ENCODE assay signal across 9 cellular contexts in genomic region chr7:142669074-142669654, GRCh38.
DNase-seq lines count a peak whose midpoint lies in the region; ATAC-seq and TF ChIP-seq lines count a peak whose summit lies in the region.
"Had no signal": no experiment of that assay in that cellular context is flagged by ENCODE, and none has a peak within 500 bp of the region (broad histone marks: within the 10 kb centered on the region; RNA-seq: fewer than 3 reads in every experiment).

No MANE protein-coding gene starts in this region.

- no peak overlapping the region for H3K27ac ChIP-seq in A673 (ENCODE audit: low read depth, low read length, poor library complexity, severe bottlenecking)
- H3K27ac ChIP-seq in RWPE1, result no peak overlapping the region
- H3K27ac ChIP-seq: neutrophil had no signal

- H3K4me3 ChIP-seq in A673 (ENCODE audit: low read depth, low read length, poor library complexity, severe bottlenecking) (no peak overlapping the region), MG63 (no peak overlapping the region)

- no peaks in the 10 kb centered on the region for H3K27me3 ChIP-seq in A673 (replicated peaks; ENCODE audit: insufficient read depth, low read depth, low read length, poor library complexity)
- no peaks in the 10 kb centered on the region for H3K27me3 ChIP-seq in MG63
- H3K27me3 ChIP-seq: neutrophil had no signal

- DNase-seq in A673 (ENCODE audit: low spot score) (peak; percentile 11), SK-MEL-5 (ENCODE audit: low read depth, low spot score) (peak; percentile 45), germinal center (ENCODE audit: low spot score) (peak; percentile 6), RWPE1 (ENCODE audit: low spot score) (no peak), MG63 (no peak)

- no TSS peak for BruUV-seq in A673 (replicated peaks; lab: Mats Ljungman, UMichigan)

- CTCF ChIA-PET in A673 (lab: Charles Lee), result no interaction called here
- CTCF ChIA-PET in RWPE1 (lab: Yijun Ruan, JAX), result no interaction called here

- intact Hi-C loops in A673 (cut with micrococcal nuclease; ENCODE audit: unreplicated experiment), result no loop called here

- POLR2A ChIA-PET in A673 (lab: Charles Lee; ENCODE audit: low non-redundant PET) (no interaction called here), RWPE1 (lab: Yijun Ruan, JAX; ENCODE audit: low non-redundant PET) (no interaction called here)

- H3K9me3 ChIP-seq in A673 (ENCODE audit: low read depth, low read length, poor library complexity, severe bottlenecking), result no peaks in the 10 kb centered on the region
- no peaks in the 10 kb centered on the region for H3K9me3 ChIP-seq in MG63
- H3K9me3 ChIP-seq: neutrophil had no signal

- no peaks in the 10 kb centered on the region for H3K4me1 ChIP-seq in A673 (ENCODE audit: insufficient read depth, low read length, poor library complexity, severe bottlenecking)

- TF ChIP-seq CTCF in A673 (conservative IDR thresholded peaks at IDR 0.05; ENCODE audit: low read depth, low read length) (peak; percentile 29; the same call in 1 of the 2 replicates), GM12872 (IDR thresholded peaks at IDR 0.05; ENCODE audit: insufficient read depth, low read depth, low read length) (peak; percentile 34; the same call in 2 of the 3 replicates), RWPE1 (conservative IDR thresholded peaks at IDR 0.05; ENCODE audit: low read depth) (no peak)

- H3K36me3 ChIP-seq in A673 (ENCODE audit: insufficient read depth, low read length, poor library complexity, severe bottlenecking), result no peaks in the 10 kb centered on the region
- H3K36me3 ChIP-seq in MG63, result no peaks in the 10 kb centered on the region
- H3K36me3 ChIP-seq: neutrophil had no signal

- in situ Hi-C loops in SK-MEL-5 (cut with HindIII; ENCODE audit: low pct_unique_long_range_greater_than_20kb, low sequenced_read_pairs), result no loop called here

- ATAC-seq in HG02981 (IDR thresholded peaks at IDR 0.05; ENCODE audit: unreplicated experiment) (no peak), GM19023 (IDR thresholded peaks at IDR 0.05; ENCODE audit: unreplicated experiment) (no peak)

Comparison
In these comparisons a context has a peak if more than half of its experiments do, and no peak if none do; other contexts are left out.
1. DNase-seq: peak in A673 (single experiment), SK-MEL-5 (single experiment) and germinal center (single experiment); none in RWPE1 (single experiment) and MG63 (single experiment).